ENCODE assay signal across 8 cellular contexts in genomic region chr18:54222922-54223567, GRCh38. TPM values are rescaled to one million over a fixed set of nuclear protein-coding genes. Genes with fewer than 3 reads are reported as not detected.
DNase-seq lines count a peak whose midpoint lies in the region; ATAC-seq and TF ChIP-seq lines count a peak whose summit lies in the region.

No MANE protein-coding gene starts in this region.

- H3K79me2 ChIP-seq in DOHH2 (ENCODE audit: control insufficient read depth, low read length) (peaks cover 62% of the 10 kb centered on the region), parathyroid adenoma (peaks cover 25% of the 10 kb centered on the region)

- H3K27me3 ChIP-seq in DOHH2 (ENCODE audit: control insufficient read depth, low read length) (no peaks in the 10 kb centered on the region), endocrine pancreas (ENCODE audit: control insufficient read depth, insufficient read depth, low read length) (no peaks in the 10 kb centered on the region), parathyroid adenoma (ENCODE audit: control insufficient read depth, insufficient read depth, low read length) (no peaks in the 10 kb centered on the region)

- DNase-seq in activated B cell treated with CpG ODN at 0.5 μM for 24 hours (no peak), A172 (ENCODE audit: low spot score) (no peak), SHP77 treated with DMSO at 0.1 percent for 48 hours (lab: John Stamatoyannopoulos, UW) (no peak)

- H3K4me3 Mint-ChIP-seq in activated B cell treated with CpG ODN at 0.5 μM for 24 hours = peak overlapping the region; percentile 92

- H3K4me1 Mint-ChIP-seq in activated B cell treated with CpG ODN at 0.5 μM for 24 hours = peaks cover 58% of the 10 kb centered on the region

- H3K27me3 Mint-ChIP-seq in activated B cell treated with CpG ODN at 0.5 μM for 24 hours = no peaks in the 10 kb centered on the region

- peaks cover 16% of the 10 kb centered on the region for H3K36me3 Mint-ChIP-seq in activated B cell treated with CpG ODN at 0.5 μM for 24 hours (ENCODE audit: low read depth)

- peak overlapping the region; percentile 73 for H3K9ac ChIP-seq in endocrine pancreas (ENCODE audit: control insufficient read depth, insufficient read depth, low read length)
- no peak overlapping the region for H3K9ac ChIP-seq in parathyroid adenoma

- H3K4me1 ChIP-seq in DOHH2 (ENCODE audit: control insufficient read depth, low read length) (peaks cover 40% of the 10 kb centered on the region), endocrine pancreas (ENCODE audit: control insufficient read depth, insufficient read depth, low read length) (peaks cover 20% of the 10 kb centered on the region), parathyroid adenoma (peaks cover 7% of the 10 kb centered on the region)

- peak overlapping the region; percentile 39 for H2AFZ ChIP-seq in parathyroid adenoma

- H3K9me3 ChIP-seq in DOHH2 (ENCODE audit: control insufficient read depth, insufficient read depth, low read length) (no peaks in the 10 kb centered on the region), endocrine pancreas (ENCODE audit: control insufficient read depth, low read length) (no peaks in the 10 kb centered on the region), parathyroid adenoma (ENCODE audit: control insufficient read depth, low read length) (no peaks in the 10 kb centered on the region)

- H3F3A ChIP-seq in DOHH2 (ENCODE audit: control insufficient read depth, insufficient read depth) = peaks cover 51% of the 10 kb centered on the region

- peak overlapping the region; percentile 99 for H3K27ac ChIP-seq in DOHH2 (ENCODE audit: low read depth, low read length)
- H3K27ac ChIP-seq in parathyroid adenoma = peak overlapping the region; percentile 24

- no peaks in the 10 kb centered on the region for H4K20me1 ChIP-seq in DOHH2 (ENCODE audit: control insufficient read depth, insufficient read depth, low read depth, low read length)

- H3K27ac Mint-ChIP-seq in activated B cell treated with CpG ODN at 0.5 μM for 24 hours = peak overlapping the region; percentile 92

- CTCF ChIA-PET in activated B cell treated with CpG ODN at 0.5 μM for 24 hours (lab: Charles Lee) = interaction anchor here (0.8 to 4.7 kb wide), 15 partner anchors 8 to 169 kb away, joined by 3 to 94 read pairs (median 3); partner anchors contain the start of genes C18orf54, POLI and STARD6

- ATAC-seq in GM19468 (IDR thresholded peaks at IDR 0.05; ENCODE audit: extremely low read depth, unreplicated experiment) = peak; percentile 10
- peak; percentile 23 for ATAC-seq in HG03520 (IDR thresholded peaks at IDR 0.05; ENCODE audit: unreplicated experiment)
- ATAC-seq in activated B cell treated with CpG ODN at 0.5 μM for 24 hours (ENCODE audit: low read depth) = peak; percentile 21

- H3K4me3 ChIP-seq in DOHH2 (ENCODE audit: low read length) = peak overlapping the region; percentile 78
- peak overlapping the region; percentile 88 for H3K4me3 ChIP-seq in endocrine pancreas (ENCODE audit: control insufficient read depth, insufficient read depth, low read length)
- peak overlapping the region; percentile 41 for H3K4me3 ChIP-seq in parathyroid adenoma (ENCODE audit: low read depth, low read length)

- no peaks in the 10 kb centered on the region for H3K9me2 ChIP-seq in DOHH2 (replicated peaks; ENCODE audit: control insufficient read depth, low read length)

- intact Hi-C loops in activated B cell treated with CpG ODN at 0.5 μM for 24 hours (cut with micrococcal nuclease) = loop anchor here (1.0 to 10.0 kb wide), 5 partner anchors 27 to 1042 kb away; no protein-coding TSS in a partner anchor

- H3K36me3 ChIP-seq in DOHH2 (ENCODE audit: control insufficient read depth, low read length) (peaks cover 50% of the 10 kb centered on the region), endocrine pancreas (ENCODE audit: control insufficient read depth, insufficient read depth, low read length) (no peaks in the 10 kb centered on the region), parathyroid adenoma (ENCODE audit: control insufficient read depth, insufficient read depth, low read length) (no peaks in the 10 kb centered on the region)

- TF ChIP-seq CTCF in DOHH2 (IDR thresholded peaks at IDR 0.05; ENCODE audit: low read depth, low read length, poor library complexity, severe bottlenecking) (peak; percentile 68), activated B cell treated with CpG ODN at 0.5 μM for 24 hours (IDR thresholded peaks at IDR 0.05) (no peak), parathyroid adenoma (IDR thresholded peaks at IDR 0.05) (peak; percentile 29)

- POLR2A ChIA-PET in activated B cell treated with CpG ODN at 0.5 μM for 24 hours (lab: Charles Lee) = interaction anchor here (1.0 to 4.1 kb wide), 8 partner anchors 10 to 135 kb away, joined by 3 to 70 read pairs (median 6); partner anchors contain the start of genes C18orf54 and POLI

- H3K9me3 Mint-ChIP-seq in activated B cell treated with CpG ODN at 0.5 μM for 24 hours = no peaks in the 10 kb centered on the region

- H3K4me2 ChIP-seq in DOHH2 (ENCODE audit: low read length) (peak overlapping the region; percentile 90), parathyroid adenoma (ENCODE audit: low read length) (peak overlapping the region; percentile 57)

RNA-seq across cellular contexts. Expression of gene MBD2, which starts 1.4 kb away (rescaled TPM):
- 146 and 150 TPM in 2 replicates for total RNA-seq in activated B cell treated with CpG ODN at 0.5 μM for 24 hours
- total RNA-seq in A172 (2014; rRNA removed; shearing (Covaris generic)) = 16.2 and 222 TPM in 2 replicates

RNA-seq across cellular contexts. Expression of gene POLI, which starts 46.3 kb away (rescaled TPM):
- total RNA-seq in activated B cell treated with CpG ODN at 0.5 μM for 24 hours = 24.8 and 27.1 TPM in 2 replicates
- 7.6 and 7.9 TPM in 2 replicates for total RNA-seq in A172 (2014; rRNA removed; shearing (Covaris generic))
